Comparison of ENCODE assay signal across 1 cellular context in genomic region chr9:78030553-78031270, GRCh38.
A peak's percentile ranks its signal among the peaks of the same experiment; 100 is the strongest.
TF ChIP-seq lines count a peak whose summit lies in the region.

No MANE protein-coding gene starts in this region.

TF ChIP-seq in HepG2, 621 proteins besides CTCF, POLR2A, EP300 and RAD21 (continued from another document):
- TF ChIP-seq HBP1 (CRISPR knock-in tag; IDR thresholded peaks at IDR 0.05; ENCODE audit: low read depth) (no peak), KIAA2018 (CRISPR knock-in tag; IDR thresholded peaks at IDR 0.05; ENCODE audit: borderline replicate concordance) (no peak), MAFK (conservative IDR thresholded peaks at IDR 0.05 in 1 of 2, IDR thresholded peaks at IDR 0.05 in 1 of 2; ENCODE audit: low read length in 2 of 2) (no peak), E2F1 (CRISPR knock-in tag; IDR thresholded peaks at IDR 0.05) (no peak), ZFY (CRISPR knock-in tag; IDR thresholded peaks at IDR 0.05) (peak; percentile 66), ZNF816 (CRISPR knock-in tag; IDR thresholded peaks at IDR 0.05; ENCODE audit: borderline replicate concordance) (no peak), ZNF691 (CRISPR knock-in tag; IDR thresholded peaks at IDR 0.05; ENCODE audit: borderline replicate concordance, low read depth) (0 out of 2 replicates have a peak, but pooled peaks have one; percentile 49), CHD4 (IDR thresholded peaks at IDR 0.05; ENCODE audit: borderline replicate concordance, low read length) (no peak), ZNF33B (CRISPR knock-in tag; IDR thresholded peaks at IDR 0.05) (0 out of 2 replicates have a peak, but pooled peaks have one; percentile 63), HNRNPLL (IDR thresholded peaks at IDR 0.05; ENCODE audit: low read depth, low read length, poor library complexity, severe bottlenecking) (peak; percentile 33), ZNF639 (CRISPR knock-in tag; conservative IDR thresholded peaks at IDR 0.05) (no peak), RBM39 (IDR thresholded peaks at IDR 0.05; ENCODE audit: low read depth, low read length, poor library complexity, severe bottlenecking) (peak; percentile 50)
- TF ChIP-seq, protein P1, sequence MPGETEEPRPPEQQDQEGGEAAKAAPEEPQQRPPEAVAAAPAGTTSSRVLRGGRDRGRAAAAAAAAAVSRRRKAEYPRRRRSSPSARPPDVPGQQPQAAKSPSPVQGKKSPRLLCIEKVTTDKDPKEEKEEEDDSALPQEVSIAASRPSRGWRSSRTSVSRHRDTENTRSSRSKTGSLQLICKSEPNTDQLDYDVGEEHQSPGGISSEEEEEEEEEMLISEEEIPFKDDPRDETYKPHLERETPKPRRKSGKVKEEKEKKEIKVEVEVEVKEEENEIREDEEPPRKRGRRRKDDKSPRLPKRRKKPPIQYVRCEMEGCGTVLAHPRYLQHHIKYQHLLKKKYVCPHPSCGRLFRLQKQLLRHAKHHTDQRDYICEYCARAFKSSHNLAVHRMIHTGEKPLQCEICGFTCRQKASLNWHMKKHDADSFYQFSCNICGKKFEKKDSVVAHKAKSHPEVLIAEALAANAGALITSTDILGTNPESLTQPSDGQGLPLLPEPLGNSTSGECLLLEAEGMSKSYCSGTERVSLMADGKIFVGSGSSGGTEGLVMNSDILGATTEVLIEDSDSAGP (CRISPR knock-in tag; IDR thresholded peaks at IDR 0.05; ENCODE audit: borderline replicate concordance), result peak; percentile 66; the same call in 1 of the 2 replicates
